Comparison of ENCODE assay signal across 16 cellular contexts in genomic region chr2:239343460-239343859, GRCh38.
"Had no signal": no experiment of that assay in that cellular context is flagged by ENCODE, and none has a peak within 500 bp of the region (broad histone marks: within the 10 kb centered on the region; RNA-seq: fewer than 3 reads in every experiment).

No MANE protein-coding gene starts in this region.

- DNase-seq: central memory CD4-positive, alpha-beta T cell; cortex of kidney; effector memory CD4-positive, alpha-beta T cell; glutamatergic neuron; immature natural killer cell; left lung; lower lobe of right lung; naive B cell; psoas muscle; stimulated activated CD4-positive, alpha-beta T cell treated with anti-CD3 and anti-CD28 coated beads, Interleukin-2, amount 100 ng/mL, for 48 hours; stimulated activated naive CD4-positive, alpha-beta T cell treated with Interleukin-2 at 50 U/mL for 16 hours; testis; transverse colon had no signal

- H3K27ac ChIP-seq: left lung, lower lobe of right lung, psoas muscle, testis had no signal

- H3K36me3 ChIP-seq: gastroesophageal sphincter, lower lobe of right lung, transverse colon had no signal

- H3K4me1 ChIP-seq: testis had no signal

- H3K9me3 ChIP-seq: gastroesophageal sphincter, left lung, lower lobe of right lung, psoas muscle, testis, transverse colon had no signal

- ATAC-seq: esophagus mucosa, gastroesophageal sphincter, left lung, lower lobe of right lung, psoas muscle had no signal

- H3K4me3 ChIP-seq: gastroesophageal sphincter, left lung, lower lobe of right lung, psoas muscle, smooth muscle cell, testis, transverse colon had no signal

- H3K27me3 ChIP-seq: gastroesophageal sphincter, left lung, testis, transverse colon had no signal

- H3K4me2 ChIP-seq: smooth muscle cell had no signal
